22 cellular contexts compared by ENCODE assay signal in genomic region chr17:79412110-79412509, GRCh38.
A peak's percentile ranks its signal among the peaks of the same experiment; 100 is the strongest.
DNase-seq lines count a peak whose midpoint lies in the region; ATAC-seq, FAIRE-seq and TF ChIP-seq lines count a peak whose summit lies in the region.
"Had no signal": no experiment of that assay in that cellular context is flagged by ENCODE, and none has a peak within 500 bp of the region (broad histone marks: within the 10 kb centered on the region; RNA-seq: fewer than 3 reads in every experiment).

No MANE protein-coding gene starts in this region.

- H3K79me2 ChIP-seq in SK-N-SH (ENCODE audit: insufficient read depth) = no peaks in the 10 kb centered on the region

- no peaks in the 10 kb centered on the region for H3K9me3 ChIP-seq in SK-N-SH
- no peaks in the 10 kb centered on the region for H3K9me3 ChIP-seq in naive thymus-derived CD4-positive, alpha-beta T cell (ENCODE audit: control insufficient read depth in 2 of 3, low read length in 3 of 3)
- H3K9me3 ChIP-seq: BLaER1, Caco-2, HAP-1 had no signal

- TF ChIP-seq RAD21 in SK-N-SH (IDR thresholded peaks at IDR 0.05; ENCODE audit: low read length) = no peak

- H3K36me3 ChIP-seq in SK-N-SH (replicated peaks in 1 of 2; ENCODE audit: control insufficient read depth in 1 of 2, insufficient read depth in 2 of 2, low read length in 1 of 2) = no peaks in the 10 kb centered on the region
- no peaks in the 10 kb centered on the region for H3K36me3 ChIP-seq in naive thymus-derived CD4-positive, alpha-beta T cell (ENCODE audit: control insufficient read depth in 2 of 3, insufficient read depth in 3 of 3, low read length in 3 of 3)
- H3K36me3 ChIP-seq: BLaER1, HAP-1 had no signal

- H2AFZ ChIP-seq in SK-N-SH (ENCODE audit: low read depth) = no peak overlapping the region
- H2AFZ ChIP-seq: GM23338 had no signal

- TF ChIP-seq EP300 in SK-N-SH (IDR thresholded peaks at IDR 0.05; ENCODE audit: borderline replicate concordance in 1 of 2, low read depth in 1 of 2, low read length in 1 of 2) = no peak

- peaks cover 0 to 16% of the 10 kb centered on the region in 2 experiments; a peak in 1 of 4 replicates for H3K4me1 ChIP-seq in SK-N-SH (ENCODE audit: control insufficient read depth in 1 of 2, insufficient read depth in 2 of 2, low read depth in 1 of 2, low read length in 1 of 2)
- H3K4me1 ChIP-seq in naive thymus-derived CD4-positive, alpha-beta T cell (ENCODE audit: control insufficient read depth in 2 of 2, insufficient read depth in 2 of 2, low read length in 2 of 2) = no peaks in the 10 kb centered on the region
- H3K4me1 ChIP-seq: Caco-2, HAP-1 had no signal

- FAIRE-seq in HTR-8/SVneo (lab: Jason Lieb, UNC) (peak; percentile 98), urothelium cell line (lab: Jason Lieb, UNC) (peak; percentile 100)
- FAIRE-seq: A204.1, G401.6, H54 had no signal

- H3K4me2 ChIP-seq in SK-N-SH = no peak overlapping the region
- H3K4me2 ChIP-seq: GM23338 had no signal

- H3K36me3 Mint-ChIP-seq in naive thymus-derived CD4-positive, alpha-beta T cell = no peaks in the 10 kb centered on the region
- H3K36me3 Mint-ChIP-seq: CD4-positive, CD25-positive, alpha-beta regulatory T cell; CD8-positive, alpha-beta T cell had no signal

- no peaks in the 10 kb centered on the region for H3K9me2 ChIP-seq in SK-N-SH

- H3K4me3 ChIP-seq in SK-N-SH (ENCODE audit: low read depth in 2 of 2, low read length in 1 of 2) = no peak overlapping the region
- no peak overlapping the region for H3K4me3 ChIP-seq in naive thymus-derived CD4-positive, alpha-beta T cell (ENCODE audit: low read length)
- H3K4me3 ChIP-seq: BLaER1, GM23338, HAP-1 had no signal

- no peaks in the 10 kb centered on the region for H3K4me1 Mint-ChIP-seq in naive thymus-derived CD4-positive, alpha-beta T cell
- H3K4me1 Mint-ChIP-seq: B cell; CD4-positive, CD25-positive, alpha-beta regulatory T cell had no signal

- no peak overlapping the region for H3K27ac ChIP-seq in SK-N-SH (ENCODE audit: low read depth in 2 of 2, low read length in 1 of 2)
- no peak overlapping the region for H3K27ac ChIP-seq in naive thymus-derived CD4-positive, alpha-beta T cell (ENCODE audit: low read depth, low read length)
- H3K27ac ChIP-seq: 22Rv1, BLaER1, C4-2B had no signal

- peaks cover 11 to 34% (median 20%) of the 10 kb centered on the region in 5 donors for H3K27me3 Mint-ChIP-seq in naive thymus-derived CD4-positive, alpha-beta T cell

- no peaks in the 10 kb centered on the region for H4K20me1 ChIP-seq in SK-N-SH (ENCODE audit: insufficient read depth)
- H4K20me1 ChIP-seq: BLaER1 had no signal

- 29% methylated on average over 3 of the region's 3 CpGs for WGBS in SK-N-SH (ENCODE audit: low lambda C conversion rate)

- H3K9ac ChIP-seq in SK-N-SH = no peak overlapping the region
- H3K9ac ChIP-seq: BLaER1 had no signal

- no peak for TF ChIP-seq CTCF in SK-N-SH (IDR thresholded peaks at IDR 0.05)

- no peaks in the 10 kb centered on the region for H3K9me3 Mint-ChIP-seq in naive thymus-derived CD4-positive, alpha-beta T cell
- H3K9me3 Mint-ChIP-seq: CD8-positive, alpha-beta T cell; GM23338 had no signal

- no peak overlapping the region for H3K4me3 Mint-ChIP-seq in naive thymus-derived CD4-positive, alpha-beta T cell
- H3K4me3 Mint-ChIP-seq: B cell; CD4-positive, CD25-positive, alpha-beta regulatory T cell; CD8-positive, alpha-beta T cell; GM23338 had no signal

- intact Hi-C loops in naive thymus-derived CD4-positive, alpha-beta T cell (cut with micrococcal nuclease) = no loop called here
- intact Hi-C loops in Right ventricle myocardium superior (cut with DNase I) = no loop called here

- CTCF ChIA-PET in SK-N-SH (lab: Yijun Ruan, JAX) = no interaction called here
- CTCF ChIA-PET in naive thymus-derived CD4-positive, alpha-beta T cell (lab: Charles Lee) = no interaction called here

- H3F3A ChIP-seq in SK-N-SH (replicated peaks; ENCODE audit: insufficient read depth) = no peaks in the 10 kb centered on the region

- DNase-seq in SK-N-SH = no peak
- no peak for DNase-seq in HTR-8/SVneo (ENCODE audit: insufficient read length, low spot score)
- no peak for DNase-seq in naive thymus-derived CD4-positive, alpha-beta T cell
- no peak for DNase-seq in urothelium cell line (ENCODE audit: low spot score)
- no peak for DNase-seq in NCI-H146 (lab: John Stamatoyannopoulos, UW)
- DNase-seq in HuH-7.5 (ENCODE audit: low spot score) = no peak
- no peak for DNase-seq in Right ventricle myocardium superior
- DNase-seq: Caco-2; CD4-positive, CD25-positive, alpha-beta regulatory T cell; CD8-positive, alpha-beta T cell; DMS153; DND-41 had no signal

- POLR2A ChIA-PET in SK-N-SH (lab: Yijun Ruan, JAX) = no interaction called here
- POLR2A ChIA-PET in naive thymus-derived CD4-positive, alpha-beta T cell (lab: Charles Lee) = no interaction called here

- ATAC-seq in SK-N-SH treated with all-trans-retinoic acid at 6 μM for 48 hours (no peak), Right ventricle myocardium superior (ENCODE audit: poor library complexity) (no peak)
- ATAC-seq in naive thymus-derived CD4-positive, alpha-beta T cell = peak; percentile 14
- ATAC-seq: CD8-positive, alpha-beta T cell; GM23338 had no signal

- H3K27ac Mint-ChIP-seq in naive thymus-derived CD4-positive, alpha-beta T cell = no peak overlapping the region
- H3K27ac Mint-ChIP-seq: B cell; CD4-positive, CD25-positive, alpha-beta regulatory T cell; CD8-positive, alpha-beta T cell; GM23338 had no signal

- peaks cover 55% of the 10 kb centered on the region for H3K27me3 ChIP-seq in SK-N-SH (ENCODE audit: insufficient read depth)
- no peaks in the 10 kb centered on the region for H3K27me3 ChIP-seq in naive thymus-derived CD4-positive, alpha-beta T cell (ENCODE audit: control insufficient read depth in 2 of 2, insufficient read depth in 2 of 2, low read length in 2 of 2)

TF ChIP-seq in SK-N-SH treated with all-trans-retinoic acid at 6 μM for 48 hours, 23 proteins besides CTCF, POLR2A, EP300 and RAD21:
- TF ChIP-seq BACH2 (CRISPR knock-in tag; IDR thresholded peaks at IDR 0.05; ENCODE audit: borderline replicate concordance) = 0 out of 2 replicates have a peak, but pooled peaks have one; percentile 18
- TF ChIP-seq ESRRG (CRISPR knock-in tag; IDR thresholded peaks at IDR 0.05) = no peak

TF ChIP-seq in SK-N-SH, 30 proteins besides CTCF, POLR2A, EP300 and RAD21:
- TF ChIP-seq, protein P1, sequence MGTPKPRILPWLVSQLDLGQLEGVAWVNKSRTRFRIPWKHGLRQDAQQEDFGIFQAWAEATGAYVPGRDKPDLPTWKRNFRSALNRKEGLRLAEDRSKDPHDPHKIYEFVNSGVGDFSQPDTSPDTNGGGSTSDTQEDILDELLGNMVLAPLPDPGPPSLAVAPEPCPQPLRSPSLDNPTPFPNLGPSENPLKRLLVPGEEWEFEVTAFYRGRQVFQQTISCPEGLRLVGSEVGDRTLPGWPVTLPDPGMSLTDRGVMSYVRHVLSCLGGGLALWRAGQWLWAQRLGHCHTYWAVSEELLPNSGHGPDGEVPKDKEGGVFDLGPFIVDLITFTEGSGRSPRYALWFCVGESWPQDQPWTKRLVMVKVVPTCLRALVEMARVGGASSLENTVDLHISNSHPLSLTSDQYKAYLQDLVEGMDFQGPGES (IDR thresholded peaks at IDR 0.05; ENCODE audit: low read depth, low read length) = no peak
- TF ChIP-seq MAX (IDR thresholded peaks at IDR 0.05; ENCODE audit: low read depth) = no peak
- no peak for TF ChIP-seq CHD2 (IDR thresholded peaks at IDR 0.05; ENCODE audit: low read length, partially characterized antibody)
- no peak for TF ChIP-seq MEF2A (IDR thresholded peaks at IDR 0.05; ENCODE audit: borderline replicate concordance, low read depth)
- TF ChIP-seq, protein P2, sequence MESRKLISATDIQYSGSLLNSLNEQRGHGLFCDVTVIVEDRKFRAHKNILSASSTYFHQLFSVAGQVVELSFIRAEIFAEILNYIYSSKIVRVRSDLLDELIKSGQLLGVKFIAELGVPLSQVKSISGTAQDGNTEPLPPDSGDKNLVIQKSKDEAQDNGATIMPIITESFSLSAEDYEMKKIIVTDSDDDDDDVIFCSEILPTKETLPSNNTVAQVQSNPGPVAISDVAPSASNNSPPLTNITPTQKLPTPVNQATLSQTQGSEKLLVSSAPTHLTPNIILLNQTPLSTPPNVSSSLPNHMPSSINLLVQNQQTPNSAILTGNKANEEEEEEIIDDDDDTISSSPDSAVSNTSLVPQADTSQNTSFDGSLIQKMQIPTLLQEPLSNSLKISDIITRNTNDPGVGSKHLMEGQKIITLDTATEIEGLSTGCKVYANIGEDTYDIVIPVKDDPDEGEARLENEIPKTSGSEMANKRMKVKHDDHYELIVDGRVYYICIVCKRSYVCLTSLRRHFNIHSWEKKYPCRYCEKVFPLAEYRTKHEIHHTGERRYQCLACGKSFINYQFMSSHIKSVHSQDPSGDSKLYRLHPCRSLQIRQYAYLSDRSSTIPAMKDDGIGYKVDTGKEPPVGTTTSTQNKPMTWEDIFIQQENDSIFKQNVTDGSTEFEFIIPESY (IDR thresholded peaks at IDR 0.05; ENCODE audit: borderline replicate concordance, low read depth) = no peak
- no peak for TF ChIP-seq RCOR1 (IDR thresholded peaks at IDR 0.05; ENCODE audit: low read length)
- no peak for TF ChIP-seq TCF12 (IDR thresholded peaks at IDR 0.05)
- no peak for TF ChIP-seq TAF1 (IDR thresholded peaks at IDR 0.05; ENCODE audit: borderline replicate concordance, low read depth, low read length)
- no peak for TF ChIP-seq FOSL2 (IDR thresholded peaks at IDR 0.05; ENCODE audit: borderline replicate concordance, low read depth)
- TF ChIP-seq SIN3A (IDR thresholded peaks at IDR 0.05; ENCODE audit: borderline replicate concordance, low read depth, low read length) = no peak
- TF ChIP-seq NFIC (IDR thresholded peaks at IDR 0.05; ENCODE audit: borderline replicate concordance) = no peak
- TF ChIP-seq MXI1 (IDR thresholded peaks at IDR 0.05; ENCODE audit: low read depth, low read length) = no peak
- TF ChIP-seq ELF1 (IDR thresholded peaks at IDR 0.05) = no peak
